8 cellular contexts compared by ENCODE assay signal in the genomic region with DNA sequence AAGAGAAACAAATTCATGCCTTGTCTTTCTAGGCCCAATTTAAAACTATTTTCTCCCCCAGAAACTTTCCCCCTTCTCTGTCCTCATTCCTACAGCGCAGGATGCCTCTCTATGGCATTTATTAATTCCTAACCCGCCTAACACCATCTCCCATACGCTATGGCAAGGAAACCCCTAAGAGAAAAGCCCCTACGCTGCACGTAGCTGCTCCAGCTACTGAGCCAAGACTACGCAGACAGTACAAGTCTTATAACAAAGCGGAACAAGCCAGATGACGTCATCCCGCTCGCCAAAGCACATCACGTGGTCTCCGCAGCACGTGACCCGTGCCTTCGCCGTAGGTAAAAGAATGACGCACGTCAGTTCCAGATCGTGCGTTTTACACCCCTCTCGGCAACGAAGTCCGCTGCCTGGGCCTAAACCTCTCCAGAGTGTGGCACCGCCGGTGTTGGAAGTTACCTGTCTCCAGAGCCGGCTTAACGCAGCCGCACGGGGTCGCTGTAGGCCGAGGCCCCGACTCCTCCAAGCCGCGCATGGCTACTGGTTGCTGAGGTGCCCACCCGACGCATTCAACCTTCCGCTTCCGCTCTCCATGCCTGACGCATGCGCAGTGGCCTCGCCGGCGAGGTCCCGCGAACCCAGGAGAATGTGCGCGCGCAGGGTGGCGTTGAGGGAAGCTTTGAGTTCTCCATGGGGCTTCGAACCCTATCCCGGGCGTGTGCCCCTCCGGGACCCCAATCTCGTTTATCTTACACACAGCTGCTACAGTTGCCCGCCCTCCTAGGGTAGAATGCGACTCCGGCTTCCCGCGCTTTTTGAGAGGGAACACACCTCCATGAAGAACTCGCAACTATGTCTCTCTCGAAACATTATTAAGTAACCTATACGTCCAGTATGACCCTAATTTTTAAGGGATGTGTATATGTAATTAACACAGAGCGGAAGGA. TPM values are rescaled to one million over a fixed set of nuclear protein-coding genes. Genes with fewer than 3 reads are reported as not detected.
DNase-seq lines count a peak whose midpoint lies in the region; ATAC-seq and TF ChIP-seq lines count a peak whose summit lies in the region.

A gene with protein sequence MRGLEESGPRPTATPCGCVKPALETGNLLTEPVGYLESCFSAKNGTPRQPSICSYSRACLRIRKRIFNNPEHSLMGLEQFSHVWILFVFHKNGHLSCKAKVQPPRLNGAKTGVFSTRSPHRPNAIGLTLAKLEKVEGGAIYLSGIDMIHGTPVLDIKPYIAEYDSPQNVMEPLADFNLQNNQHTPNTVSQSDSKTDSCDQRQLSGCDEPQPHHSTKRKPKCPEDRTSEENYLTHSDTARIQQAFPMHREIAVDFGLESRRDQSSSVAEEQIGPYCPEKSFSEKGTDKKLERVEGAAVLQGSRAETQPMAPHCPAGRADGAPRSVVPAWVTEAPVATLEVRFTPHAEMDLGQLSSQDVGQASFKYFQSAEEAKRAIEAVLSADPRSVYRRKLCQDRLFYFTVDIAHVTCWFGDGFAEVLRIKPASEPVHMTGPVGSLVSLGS (minus strand): TSS at position 542 of the 947 bp plus-strand sequence. CDS start 7 bp downstream, at position 535.

- DNase-seq in CD14-positive monocyte (ENCODE audit: low spot score) (peak; percentile 97), NCI-H69 (lab: John Stamatoyannopoulos, UW) (peak; percentile 99), left lung (peak; percentile 96 to 99)
- peak; percentile 98 for DNase-seq in activated CD4-positive, alpha-beta T cell treated with anti-CD3 and anti-CD28 coated beads, Interleukin-2, amount 50 U/mL, for 1 hour
- peak; percentile 98 for DNase-seq in stimulated activated CD4-positive, alpha-beta T cell treated with anti-CD3 and anti-CD28 coated beads, Interleukin-2, amount 100 ng/mL, for 48 hours

- no peaks in the 10 kb centered on the region for H3K36me3 ChIP-seq in left lung

- H3K36me3 Mint-ChIP-seq in CD14-positive monocyte: peaks cover 6 to 7% of the 10 kb centered on the region in 2 donors
- H3K36me3 Mint-ChIP-seq in dendritic cell treated with granulocyte-macrophage colony-stimulating factor and Interleukin-4, amounts not matched to agents 40 ng/mL and 50 ng/mL, for 4 days (ENCODE audit: low read depth): peaks cover 17% of the 10 kb centered on the region

- H3K9me3 ChIP-seq in left lung: no peaks in the 10 kb centered on the region

- peak within 1 kb of the TSS; percentile 50 to 60 for H3K4me3 ChIP-seq in left lung

- H3K27ac Mint-ChIP-seq in CD14-positive monocyte: peak within 1 kb of the TSS; percentile 99 to 100 (median 99)
- H3K27ac Mint-ChIP-seq in dendritic cell treated with granulocyte-macrophage colony-stimulating factor and Interleukin-4, amounts not matched to agents 40 ng/mL and 50 ng/mL, for 4 days: peak within 1 kb of the TSS; percentile 99

- H3K4me1 Mint-ChIP-seq in CD14-positive monocyte: peaks cover 49% of the 10 kb centered on the region
- peaks cover 44% of the 10 kb centered on the region for H3K4me1 Mint-ChIP-seq in dendritic cell treated with granulocyte-macrophage colony-stimulating factor and Interleukin-4, amounts not matched to agents 40 ng/mL and 50 ng/mL, for 4 days (ENCODE audit: low read depth)

- H3K4me3 Mint-ChIP-seq in CD14-positive monocyte: peak within 1 kb of the TSS; percentile 84 to 97
- peak within 1 kb of the TSS; percentile 95 for H3K4me3 Mint-ChIP-seq in dendritic cell treated with granulocyte-macrophage colony-stimulating factor and Interleukin-4, amounts not matched to agents 40 ng/mL and 50 ng/mL, for 4 days

- peaks cover 5 to 7% of the 10 kb centered on the region in 2 donors for H3K27me3 ChIP-seq in left lung

- H3K27me3 Mint-ChIP-seq in CD14-positive monocyte (ENCODE audit: low read depth in 3 of 3): no peaks in the 10 kb centered on the region
- no peaks in the 10 kb centered on the region for H3K27me3 Mint-ChIP-seq in dendritic cell treated with granulocyte-macrophage colony-stimulating factor and Interleukin-4, amounts not matched to agents 40 ng/mL and 50 ng/mL, for 4 days

- peak within 1 kb of the TSS; percentile 99 to 100 for H3K27ac ChIP-seq in left lung

- intact Hi-C loops in CD14-positive monocyte (cut with micrococcal nuclease) (loop anchor here (2.0 to 10.0 kb wide), 7 partner anchors 15 to 335 kb away; a partner anchor contains a TSS), left lung (cut with DNase I) (loop anchor here in 1 of 2 donors (5.0 kb wide), 1 partner anchor 110 kb away; no protein-coding TSS in a partner anchor)
- intact Hi-C loops in dendritic cell treated with granulocyte-macrophage colony-stimulating factor and Interleukin-4, amounts not matched to agents 40 ng/mL and 50 ng/mL, for 4 days (cut with micrococcal nuclease): loop anchor here (1.0 to 5.0 kb wide), 8 partner anchors 16 to 341 kb away; a partner anchor contains a TSS

- H3K9me3 Mint-ChIP-seq in CD14-positive monocyte: no peaks in the 10 kb centered on the region
- no peaks in the 10 kb centered on the region for H3K9me3 Mint-ChIP-seq in dendritic cell treated with granulocyte-macrophage colony-stimulating factor and Interleukin-4, amounts not matched to agents 40 ng/mL and 50 ng/mL, for 4 days

- H3K4me1 ChIP-seq in left lung: peaks cover 14 to 56% of the 10 kb centered on the region in 2 donors

- TF ChIP-seq CTCF in CD14-positive monocyte (IDR thresholded peaks at IDR 0.05) (peak; percentile 22), left lung (IDR thresholded peaks at IDR 0.05) (peak; percentile 46 to 54)

- peak; percentile 74 for ATAC-seq in GM19351 (IDR thresholded peaks at IDR 0.05; ENCODE audit: unreplicated experiment)
- ATAC-seq in HG03521 (IDR thresholded peaks at IDR 0.05; ENCODE audit: unreplicated experiment): peak; percentile 80
- ATAC-seq in left lung: peak; percentile 92

RNA-seq across cellular contexts. Expression of the gene that starts here (rescaled TPM):
- polyA plus RNA-seq in CD14-positive monocyte: 10 to 100 TPM; 13.4 to 13.5 TPM
- 10 to 100 TPM; 13.6 to 16.5 TPM for total RNA-seq in left lung

Comparison
In these comparisons a context has a peak if more than half of its experiments do, and no peak if none do; other contexts are left out.
1. Peak in every context shown above with its lines: DNase-seq, ATAC-seq, H3K4me3 ChIP-seq and H3K27ac ChIP-seq.